Comparison of ENCODE assay signal across 25 cellular contexts in the genomic region with DNA sequence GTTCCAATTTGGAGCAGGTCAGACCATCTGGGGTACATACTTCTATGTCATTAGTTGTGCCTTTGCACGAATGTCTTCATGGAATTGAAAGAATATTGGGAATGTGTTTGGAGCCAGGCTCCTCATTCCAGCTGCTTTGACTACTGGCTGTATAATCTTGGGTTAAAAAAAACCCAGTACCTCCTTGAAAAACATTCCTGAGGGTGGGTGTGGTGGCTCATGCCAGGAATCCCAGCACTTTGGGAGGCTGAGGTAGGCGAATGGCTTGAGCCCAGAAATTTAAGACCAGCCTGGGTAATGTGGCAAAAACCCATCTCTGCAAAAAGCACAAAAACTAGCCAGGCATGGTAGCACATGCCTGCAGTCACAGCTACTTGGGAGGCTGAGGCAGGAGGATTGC.
"Had no signal": no experiment of that assay in that cellular context is flagged by ENCODE, and none has a peak within 500 bp of the region (broad histone marks: within the 10 kb centered on the region; RNA-seq: fewer than 3 reads in every experiment).

No MANE protein-coding gene starts in this region.

- H3K9me3 ChIP-seq: pancreas, prostate gland, suprapubic skin, thoracic aorta, tibial artery, upper lobe of right lung had no signal

- H3K27me3 ChIP-seq: pancreas, upper lobe of right lung had no signal

- DNase-seq: hippocampal formation; immature natural killer cell; kidney; left colon; left lung; lower lobe of right lung; mammary epithelial cell; mesenchymal stem cell; naive B cell; natural killer cell; nephron progenitor cell; pancreas; posterior cingulate gyrus; retina; right cardiac atrium; small intestine; spleen; stimulated activated CD4-positive, alpha-beta T cell treated with anti-CD3 and anti-CD28 coated beads, Interleukin-4, amount 100 ng/mL, for 24 hours; stimulated activated naive CD4-positive, alpha-beta T cell; tibial artery; trophoblast cell; upper lobe of right lung had no signal

- H3K36me3 ChIP-seq: left lung, lower lobe of right lung, pancreas, prostate gland, spleen, suprapubic skin, thoracic aorta, tibial artery, upper lobe of right lung had no signal

- H3K4me1 ChIP-seq: left lung, lower lobe of right lung, pancreas, prostate gland, spleen, suprapubic skin, tibial artery, upper lobe of right lung had no signal

- H3K4me3 ChIP-seq: left lung, lower lobe of right lung, pancreas, prostate gland, spleen, suprapubic skin, thoracic aorta, tibial artery, upper lobe of right lung had no signal

- H3K27ac ChIP-seq: left lung, lower lobe of right lung, pancreas, prostate gland, spleen, suprapubic skin, thoracic aorta, tibial artery, upper lobe of right lung had no signal
